In genomic region chr2:39429738-39430137, GRCh38 we compare ENCODE assay signal across 26 cellular contexts. TPM values are rescaled to one million over a fixed set of nuclear protein-coding genes. Genes with fewer than 3 reads are reported as not detected.
DNase-seq lines count a peak whose midpoint lies in the region; ATAC-seq, FAIRE-seq and TF ChIP-seq lines count a peak whose summit lies in the region.
"Had no signal": no experiment of that assay in that cellular context is flagged by ENCODE, and none has a peak within 500 bp of the region (broad histone marks: within the 10 kb centered on the region; RNA-seq: fewer than 3 reads in every experiment).

No MANE protein-coding gene starts in this region.

- CTCF ChIA-PET in HepG2 (lab: Yijun Ruan, JAX; ENCODE audit: low intra/inter-chr PET ratio, low total read pairs): no interaction called here
- CTCF ChIA-PET in WTC11 (lab: Charles Lee): no interaction called here

- no peaks in the 10 kb centered on the region for H3K9me3 Mint-ChIP-seq in WTC11
- no peaks in the 10 kb centered on the region for H3K9me3 Mint-ChIP-seq in mesothelial cell of epicardium
- H3K9me3 Mint-ChIP-seq in glutamatergic neuron (ENCODE audit: unreplicated experiment): peaks cover 2% of the 10 kb centered on the region
- H3K9me3 Mint-ChIP-seq: activated CD4-positive, alpha-beta T cell treated with anti-CD3 and anti-CD28 coated beads, Interleukin-2, amount 10 ng/mL, durations not matched to agents 7 days and 5 days; activated naive CD4-positive, alpha-beta T cell treated with anti-CD3 and anti-CD28 coated beads, Interleukin-2, amount 10 ng/mL, durations not matched to agents 7 days and 5 days; activated T-helper 1 cell treated with anti-CD3 and anti-CD28 coated beads, Interleukin-12 subunit alpha, Interleukin-12 subunit beta, Interleukin-2, Interleukin-4 antibody, amounts not matched to agents 30 ng/mL and 10 ng/mL and 1 ng/mL, durations not matched to agents 14 hours and 24 hours and 36 hours; natural killer cell had no signal

- no peak overlapping the region for H2AFZ ChIP-seq in HepG2 (ENCODE audit: low read length)
- H2AFZ ChIP-seq: GM23248, hepatocyte had no signal

- H3K27ac ChIP-seq in HepG2 (ENCODE audit: extremely low read length, insufficient read depth, low read length) (no peak overlapping the region), right lobe of liver (no peak overlapping the region)
- H3K27ac ChIP-seq: body of pancreas, gastroesophageal sphincter, GM23248, hepatocyte, lower lobe of right lung, thoracic aorta, uterus, VCaP had no signal

- H3K36me3 ChIP-seq in HepG2 (replicated peaks in 1 of 2; ENCODE audit: control insufficient read depth in 1 of 2, insufficient read depth in 2 of 2, low read length in 2 of 2) (peaks cover 0 to 1% of the 10 kb centered on the region in 2 experiments; a peak in 1 of 5 replicates), right lobe of liver (no peaks in the 10 kb centered on the region)
- H3K36me3 ChIP-seq: gastroesophageal sphincter, lower lobe of right lung, thoracic aorta, uterus had no signal

- no peak overlapping the region for H3K4me3 Mint-ChIP-seq in WTC11
- H3K4me3 Mint-ChIP-seq in mesothelial cell of epicardium: no peak overlapping the region
- H3K4me3 Mint-ChIP-seq in glutamatergic neuron (ENCODE audit: unreplicated experiment): no peak overlapping the region
- H3K4me3 Mint-ChIP-seq: activated CD4-positive, alpha-beta T cell treated with anti-CD3 and anti-CD28 coated beads, Interleukin-2, amount 10 ng/mL, durations not matched to agents 7 days and 5 days; activated naive CD4-positive, alpha-beta T cell treated with anti-CD3 and anti-CD28 coated beads, Interleukin-2, amount 10 ng/mL, durations not matched to agents 7 days and 5 days; activated T-helper 1 cell treated with anti-CD3 and anti-CD28 coated beads, Interleukin-12 subunit alpha, Interleukin-12 subunit beta, Interleukin-2, Interleukin-4 antibody, amounts not matched to agents 30 ng/mL and 10 ng/mL and 1 ng/mL, durations not matched to agents 14 hours and 24 hours and 36 hours; natural killer cell had no signal

- H3K27me3 Mint-ChIP-seq in WTC11 (ENCODE audit: low read depth) (no peaks in the 10 kb centered on the region), mesothelial cell of epicardium (ENCODE audit: low read depth) (no peaks in the 10 kb centered on the region), glutamatergic neuron (ENCODE audit: unreplicated experiment) (no peaks in the 10 kb centered on the region)
- H3K27me3 Mint-ChIP-seq: activated CD4-positive, alpha-beta T cell treated with anti-CD3 and anti-CD28 coated beads, Interleukin-2, amount 10 ng/mL, durations not matched to agents 7 days and 5 days; activated naive CD4-positive, alpha-beta T cell treated with anti-CD3 and anti-CD28 coated beads, Interleukin-2, amount 10 ng/mL, durations not matched to agents 7 days and 5 days had no signal

- H3K4me1 Mint-ChIP-seq in WTC11 (peaks cover 86% of the 10 kb centered on the region), mesothelial cell of epicardium (peaks cover 68% of the 10 kb centered on the region), glutamatergic neuron (ENCODE audit: low read depth, unreplicated experiment) (peaks cover 19% of the 10 kb centered on the region)

- intact Hi-C loops in HepG2 (cut with micrococcal nuclease; ENCODE audit: unreplicated experiment) (loop anchor here (5.0 kb wide), 1 partner anchor 32 kb away; no protein-coding TSS in a partner anchor), right lobe of liver (cut with DNase I) (loop anchor here in 1 of 2 donors (10.0 kb wide), 1 partner anchor 45 kb away; no protein-coding TSS in a partner anchor)

- POLR2A ChIA-PET in HepG2 (lab: Yijun Ruan, JAX): interaction anchor here (1.1 kb wide), 1 partner anchor 11 kb away, joined by 3 read pairs; no protein-coding TSS in a partner anchor
- POLR2A ChIA-PET in WTC11 (lab: Charles Lee): no interaction called here

- no peak overlapping the region for H3K4me3 ChIP-seq in HepG2 (replicated peaks in 1 of 3; ENCODE audit: insufficient read depth in 1 of 3, low read depth in 2 of 3, low read length in 3 of 3)
- no peak overlapping the region for H3K4me3 ChIP-seq in right lobe of liver
- H3K4me3 ChIP-seq: body of pancreas, gastroesophageal sphincter, GM23248, hepatocyte, lower lobe of right lung, thoracic aorta, uterus had no signal

- ATAC-seq in HepG2 (no peak), right lobe of liver (no peak), WTC11 (no peak), GM18907 (IDR thresholded peaks at IDR 0.05; ENCODE audit: unreplicated experiment) (no peak)
- ATAC-seq: body of pancreas, gastroesophageal sphincter, lower lobe of right lung, natural killer cell, Panc1 had no signal

- H3K9ac ChIP-seq in HepG2 (ENCODE audit: insufficient read depth, low read depth, low read length): no peak overlapping the region
- H3K9ac ChIP-seq: GM23248 had no signal

- H3K9me3 ChIP-seq in HepG2 (ENCODE audit: low read length) (no peaks in the 10 kb centered on the region), right lobe of liver (no peaks in the 10 kb centered on the region)
- H3K9me3 ChIP-seq: body of pancreas, gastroesophageal sphincter, lower lobe of right lung, thoracic aorta, uterus had no signal

- TF ChIP-seq RAD21 in HepG2 (CRISPR knock-in tag; IDR thresholded peaks at IDR 0.05): no peak

- H4K20me1 ChIP-seq in HepG2 (ENCODE audit: insufficient read depth, low read length): peaks cover 82% of the 10 kb centered on the region

- DNase-seq in HepG2 (ENCODE audit: low spot score) (no peak), right lobe of liver (no peak), WTC11 (ENCODE audit: low spot score) (no peak), mesothelial cell of epicardium (ENCODE audit: low spot score in 2 of 2, unreplicated experiment in 2 of 2) (no peak), DMS 273 (lab: John Stamatoyannopoulos, UW; ENCODE audit: unreplicated experiment) (no peak), glutamatergic neuron (no peak)
- DNase-seq: activated CD4-positive, alpha-beta T cell treated with anti-CD3 and anti-CD28 coated beads, Interleukin-2, amount 10 ng/mL, durations not matched to agents 7 days and 5 days; activated naive CD4-positive, alpha-beta T cell treated with anti-CD3 and anti-CD28 coated beads, Interleukin-2, amount 10 ng/mL, durations not matched to agents 7 days and 5 days; body of pancreas; DMS153; GM23248; lower lobe of right lung; natural killer cell; NCI-H2107; NCI-H345; occipital lobe; stimulated activated naive CD4-positive, alpha-beta T cell; T1000; uterus had no signal

- 0 out of 2 replicates have a peak overlapping the region, but pooled peaks have one; percentile 60 for H3K27ac Mint-ChIP-seq in WTC11
- H3K27ac Mint-ChIP-seq in mesothelial cell of epicardium: peak overlapping the region; percentile 64
- no peak overlapping the region for H3K27ac Mint-ChIP-seq in glutamatergic neuron (ENCODE audit: unreplicated experiment)
- H3K27ac Mint-ChIP-seq: activated CD4-positive, alpha-beta T cell treated with anti-CD3 and anti-CD28 coated beads, Interleukin-2, amount 10 ng/mL, durations not matched to agents 7 days and 5 days; activated naive CD4-positive, alpha-beta T cell treated with anti-CD3 and anti-CD28 coated beads, Interleukin-2, amount 10 ng/mL, durations not matched to agents 7 days and 5 days; activated T-helper 1 cell treated with anti-CD3 and anti-CD28 coated beads, Interleukin-12 subunit alpha, Interleukin-12 subunit beta, Interleukin-2, Interleukin-4 antibody, amounts not matched to agents 30 ng/mL and 10 ng/mL and 1 ng/mL, durations not matched to agents 14 hours and 24 hours and 36 hours; natural killer cell had no signal

- FAIRE-seq in HepG2 (lab: Jason Lieb, UNC): no peak

- H3K36me3 Mint-ChIP-seq in WTC11: no peaks in the 10 kb centered on the region
- H3K36me3 Mint-ChIP-seq in mesothelial cell of epicardium: no peaks in the 10 kb centered on the region
- H3K36me3 Mint-ChIP-seq in glutamatergic neuron (ENCODE audit: unreplicated experiment): no peaks in the 10 kb centered on the region
- H3K36me3 Mint-ChIP-seq: activated naive CD4-positive, alpha-beta T cell treated with anti-CD3 and anti-CD28 coated beads, Interleukin-2, amount 10 ng/mL, durations not matched to agents 7 days and 5 days; natural killer cell had no signal

- peaks cover 99% of the 10 kb centered on the region for H3K79me2 ChIP-seq in HepG2 (ENCODE audit: insufficient read depth, low read length)

- no peak overlapping the region for H3K4me2 ChIP-seq in HepG2 (ENCODE audit: low read depth, low read length)
- H3K4me2 ChIP-seq: hepatocyte had no signal

- H3K27me3 ChIP-seq in HepG2 (ENCODE audit: control insufficient read depth in 1 of 2, insufficient read depth in 2 of 2, low read length in 2 of 2) (no peaks in the 10 kb centered on the region), right lobe of liver (no peaks in the 10 kb centered on the region)
- H3K27me3 ChIP-seq: body of pancreas, gastroesophageal sphincter, hepatocyte, uterus had no signal

- no peak for TF ChIP-seq CTCF in HepG2 (CRISPR knock-in tag; IDR thresholded peaks at IDR 0.05)
- no peak for TF ChIP-seq CTCF in right lobe of liver (IDR thresholded peaks at IDR 0.05)
- no peak for TF ChIP-seq CTCF in WTC11 (IDR thresholded peaks at IDR 0.05)
- TF ChIP-seq CTCF in mesothelial cell of epicardium (IDR thresholded peaks at IDR 0.05; ENCODE audit: unreplicated experiment): no peak
- no peak for TF ChIP-seq CTCF in glutamatergic neuron (IDR thresholded peaks at IDR 0.05; ENCODE audit: partially characterized antibody, unreplicated experiment)

- TF ChIP-seq POLR2A in HepG2 (IDR thresholded peaks at IDR 0.05; ENCODE audit: insufficient read depth in 1 of 2, low read depth in 2 of 2, low read length in 2 of 2): no peak
- no peak for TF ChIP-seq POLR2A in right lobe of liver (IDR thresholded peaks at IDR 0.05)

- BruUV-seq in HepG2 (replicated peaks; lab: Mats Ljungman, UMichigan): no TSS peak

- in situ Hi-C loops in HepG2 (cut with HindIII; ENCODE audit: extremely low pct_ligation_motif_present, low pct_unique_long_range_greater_than_20kb): no loop called here

- TF ChIP-seq EP300 in HepG2 (IDR thresholded peaks at IDR 0.05; ENCODE audit: low read depth in 2 of 2, low read length in 2 of 2) (no peak), HepG2 (CRISPR knock-in tag; IDR thresholded peaks at IDR 0.05; ENCODE audit: borderline replicate concordance) (no peak)

- H3K4me1 ChIP-seq in HepG2 (ENCODE audit: insufficient read depth, low read length) (peaks cover 74% of the 10 kb centered on the region), right lobe of liver (peaks cover 0 to 26% (median 9%) of the 10 kb centered on the region in 4 donors)

- 100% methylated on average over 1 of the region's 1 CpG for WGBS in HepG2 (ENCODE audit: low lambda C conversion rate)
- 88% methylated on average over 1 of the region's 1 CpG for WGBS in right lobe of liver (ENCODE audit: insufficient coverage, low coverage, low lambda C conversion rate, missing lambda C conversion rate)

RNA-seq across cellular contexts. Expression of gene MAP4K3, which starts 7.3 kb away (rescaled TPM):
- total RNA-seq in HepG2 (2016; rRNA removed; fragmentation: Illumina TruSeq; extraction: Trizol) (45.9 and 49.6 TPM in 2 replicates), right lobe of liver (10 to 100 TPM; 14.5 to 24.8 (median 17.1) TPM), WTC11 (2021) (51.6 to 73.2 TPM (median 65.2 TPM) in 3 replicates), mesothelial cell of epicardium (77.8 to 78.4 TPM (median 78.0 TPM) in 3 replicates), glutamatergic neuron (ENCODE audit: unreplicated experiment) (48.1 TPM)
- total RNA-seq in HepG2 (2016; cell fraction: cytosol; rRNA removed; fragmentation: Illumina TruSeq; extraction: Trizol; ENCODE audit: low read depth): 9.3 and 11.7 TPM in 2 replicates
- 46.7 and 48.9 TPM in 2 replicates for total RNA-seq in HepG2 (2016; cell fraction: insoluble cytoplasmic fraction; rRNA removed; fragmentation: Illumina TruSeq; extraction: Trizol)
- 17.7 and 20.9 TPM in 2 replicates for total RNA-seq in HepG2 (2016; cell fraction: membrane; rRNA removed; fragmentation: Illumina TruSeq; extraction: Trizol)
- total RNA-seq in HepG2 (2016; cell fraction: nucleus; rRNA removed; fragmentation: Illumina TruSeq; extraction: Trizol): 85.1 and 105 TPM in 2 replicates
- 38.9 and 53.2 TPM in 2 replicates for polyA plus RNA-seq in HepG2 (2011; rRNA removed)
- 15.2 and 25.2 TPM in 2 replicates for polyA plus RNA-seq in HepG2 (2011; cell fraction: cytosol; rRNA removed)
- 42.0 and 43.8 TPM in 2 replicates for polyA plus RNA-seq in HepG2 (2011; cell fraction: nucleus; rRNA removed)
- polyA plus RNA-seq in HepG2 (2012): 42.7 and 67.4 TPM in 2 replicates
- 3.1 and 3.5 TPM in 2 replicates for polyA plus RNA-seq in HepG2 (2016; cell fraction: cytosol; fragmentation: Illumina TruSeq; extraction: Trizol; ENCODE audit: low read depth)
- polyA plus RNA-seq in HepG2 (2016; cell fraction: insoluble cytoplasmic fraction; fragmentation: Illumina TruSeq; extraction: Trizol; ENCODE audit: low read depth): 44.4 and 45.5 TPM in 2 replicates
- 8.1 and 8.9 TPM in 2 replicates for polyA plus RNA-seq in HepG2 (2016; cell fraction: membrane; fragmentation: Illumina TruSeq; extraction: Trizol; ENCODE audit: low read depth)
- polyA plus RNA-seq in HepG2 (2016; cell fraction: nucleus; fragmentation: Illumina TruSeq; extraction: Trizol; ENCODE audit: insufficient read depth, low read depth): 91.5 and 93.7 TPM in 2 replicates
- 4.5 and 18.5 TPM in 2 replicates for polyA minus RNA-seq in HepG2 (2011; rRNA and poly(A)+ RNA removed; ENCODE audit: low replicate concordance)
- 40.5 and 40.9 TPM in 2 replicates for polyA minus RNA-seq in HepG2 (2011; cell fraction: cytosol; rRNA and poly(A)+ RNA removed)
- polyA minus RNA-seq in HepG2 (2011; cell fraction: nucleus; rRNA and poly(A)+ RNA removed): 370 and 413 TPM in 2 replicates
